Comparison of ENCODE assay signal across 30 cellular contexts in genomic region chr6:49118475-49118874, GRCh38.
"Had no signal": no experiment of that assay in that cellular context is flagged by ENCODE, and none has a peak within 500 bp of the region (broad histone marks: within the 10 kb centered on the region; RNA-seq: fewer than 3 reads in every experiment).

No MANE protein-coding gene starts in this region.

- H3K4me1 ChIP-seq: adrenal gland, body of pancreas, colonic mucosa, esophagus muscularis mucosa had no signal

- H3K27ac ChIP-seq: adrenal gland, body of pancreas, colonic mucosa, esophagus muscularis mucosa, WERI-Rb-1 had no signal

- H3K9me3 ChIP-seq: adrenal gland, body of pancreas, colonic mucosa, esophagus muscularis mucosa had no signal

- DNase-seq: activated B cell treated with CpG ODN at 0.5 μM for 24 hours; activated CD4-positive, alpha-beta T cell treated with anti-CD3 and anti-CD28 coated beads for 48 hours; activated CD4-positive, alpha-beta T cell treated with anti-CD3 and anti-CD28 coated beads, Interleukin-2, amount 50 U/mL, for 1 hour; activated CD4-positive, alpha-beta T cell treated with anti-CD3 and anti-CD28 coated beads, Interleukin-2, amount 50 U/mL, for 48 hours; activated CD8-positive, alpha-beta memory T cell treated with anti-CD3 and anti-CD28 coated beads for 24 hours; activated CD8-positive, alpha-beta T cell treated with anti-CD3 and anti-CD28 coated beads for 36 hours; activated effector memory CD4-positive, alpha-beta T cell treated with anti-CD3 and anti-CD28 coated beads, Interleukin-2, amount 50 U/mL, for 16 hours; activated naive CD4-positive, alpha-beta T cell treated with anti-CD3 and anti-CD28 coated beads for 36 hours; activated naive CD8-positive, alpha-beta T cell treated with anti-CD3 and anti-CD28 coated beads for 36 hours; activated naive CD8-positive, alpha-beta T cell treated with anti-CD3 and anti-CD28 coated beads, Interleukin-2, amount 50 U/mL, for 24 hours; activated T-cell treated with anti-CD3 and anti-CD28 coated beads, Interleukin-2, amount 50 U/mL, for 4 hours; adrenal gland; amygdala; aorta; body of pancreas; caudate nucleus; colonic mucosa; effector CD8-positive, alpha-beta T cell; erythroblast; head of caudate nucleus; hypothalamus; T-helper 1 cell; T-helper 17 cell; WERI-Rb-1 had no signal

- FAIRE-seq: endometrium, endothelial cell of umbilical vein, frontal cortex, TTC549 had no signal

- H3K4me3 ChIP-seq: adrenal gland, body of pancreas, colonic mucosa, esophagus muscularis mucosa had no signal

- ATAC-seq: activated CD4-positive, CD25-positive, alpha-beta regulatory T cell treated with anti-CD3 and anti-CD28 coated beads, Interleukin-2, amount 50 U/mL, for 24 hours; activated CD8-positive, alpha-beta T cell treated with anti-CD3 and anti-CD28 coated beads for 36 hours; activated naive CD8-positive, alpha-beta T cell treated with anti-CD3 and anti-CD28 coated beads, Interleukin-2, amount 50 U/mL, for 24 hours; activated T-cell treated with anti-CD3 and anti-CD28 coated beads, Interleukin-2, amount 50 U/mL, for 4 hours; body of pancreas; T-helper 17 cell had no signal

- H3K27me3 ChIP-seq: adrenal gland, body of pancreas, colonic mucosa, esophagus muscularis mucosa had no signal

- H3K36me3 ChIP-seq: adrenal gland, colonic mucosa, esophagus muscularis mucosa, WERI-Rb-1 had no signal
